Comparison of ENCODE assay signal across 1 cellular context in the genomic region with DNA sequence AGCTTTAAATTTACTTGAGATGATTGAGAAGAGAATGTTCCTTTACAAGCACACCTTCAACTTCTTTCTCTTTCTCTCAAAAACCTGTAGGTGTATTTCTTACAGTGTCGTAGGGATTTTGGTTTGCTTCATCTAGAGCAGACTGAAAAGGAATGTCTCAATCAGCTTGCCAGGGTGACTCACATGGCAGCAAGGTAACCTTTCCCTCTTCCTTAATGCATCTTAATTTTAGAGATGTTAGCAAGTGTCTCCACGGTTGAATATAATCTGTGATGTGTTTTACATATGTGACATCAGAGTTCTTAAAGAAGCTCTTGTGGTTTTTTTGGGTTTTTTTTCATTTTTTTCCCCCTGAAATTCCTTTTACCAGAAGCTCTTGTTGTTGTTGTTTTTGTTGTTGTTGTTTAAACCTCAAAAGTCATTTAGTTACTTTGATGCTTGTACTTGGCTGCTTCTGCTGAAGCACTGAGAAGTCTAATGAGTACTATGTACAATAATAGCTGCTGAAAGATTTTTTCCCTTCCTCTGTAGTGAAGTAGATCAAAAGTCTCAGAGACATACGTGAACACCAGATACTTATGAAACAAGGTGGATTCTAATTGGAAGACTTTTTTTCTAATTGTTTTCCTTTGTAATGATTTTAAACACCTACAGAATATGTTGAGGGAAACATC.
TF ChIP-seq lines count a peak whose summit lies in the region.

No MANE protein-coding gene starts in this region.

TF ChIP-seq in GM23338, 12 proteins besides CTCF, POLR2A, EP300 and RAD21 (continued from another document):
- TF ChIP-seq, protein P1, sequence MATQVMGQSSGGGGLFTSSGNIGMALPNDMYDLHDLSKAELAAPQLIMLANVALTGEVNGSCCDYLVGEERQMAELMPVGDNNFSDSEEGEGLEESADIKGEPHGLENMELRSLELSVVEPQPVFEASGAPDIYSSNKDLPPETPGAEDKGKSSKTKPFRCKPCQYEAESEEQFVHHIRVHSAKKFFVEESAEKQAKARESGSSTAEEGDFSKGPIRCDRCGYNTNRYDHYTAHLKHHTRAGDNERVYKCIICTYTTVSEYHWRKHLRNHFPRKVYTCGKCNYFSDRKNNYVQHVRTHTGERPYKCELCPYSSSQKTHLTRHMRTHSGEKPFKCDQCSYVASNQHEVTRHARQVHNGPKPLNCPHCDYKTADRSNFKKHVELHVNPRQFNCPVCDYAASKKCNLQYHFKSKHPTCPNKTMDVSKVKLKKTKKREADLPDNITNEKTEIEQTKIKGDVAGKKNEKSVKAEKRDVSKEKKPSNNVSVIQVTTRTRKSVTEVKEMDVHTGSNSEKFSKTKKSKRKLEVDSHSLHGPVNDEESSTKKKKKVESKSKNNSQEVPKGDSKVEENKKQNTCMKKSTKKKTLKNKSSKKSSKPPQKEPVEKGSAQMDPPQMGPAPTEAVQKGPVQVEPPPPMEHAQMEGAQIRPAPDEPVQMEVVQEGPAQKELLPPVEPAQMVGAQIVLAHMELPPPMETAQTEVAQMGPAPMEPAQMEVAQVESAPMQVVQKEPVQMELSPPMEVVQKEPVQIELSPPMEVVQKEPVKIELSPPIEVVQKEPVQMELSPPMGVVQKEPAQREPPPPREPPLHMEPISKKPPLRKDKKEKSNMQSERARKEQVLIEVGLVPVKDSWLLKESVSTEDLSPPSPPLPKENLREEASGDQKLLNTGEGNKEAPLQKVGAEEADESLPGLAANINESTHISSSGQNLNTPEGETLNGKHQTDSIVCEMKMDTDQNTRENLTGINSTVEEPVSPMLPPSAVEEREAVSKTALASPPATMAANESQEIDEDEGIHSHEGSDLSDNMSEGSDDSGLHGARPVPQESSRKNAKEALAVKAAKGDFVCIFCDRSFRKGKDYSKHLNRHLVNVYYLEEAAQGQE (IDR thresholded peaks at IDR 0.05; ENCODE audit: unreplicated experiment) = no peak
- TF ChIP-seq, protein P2, sequence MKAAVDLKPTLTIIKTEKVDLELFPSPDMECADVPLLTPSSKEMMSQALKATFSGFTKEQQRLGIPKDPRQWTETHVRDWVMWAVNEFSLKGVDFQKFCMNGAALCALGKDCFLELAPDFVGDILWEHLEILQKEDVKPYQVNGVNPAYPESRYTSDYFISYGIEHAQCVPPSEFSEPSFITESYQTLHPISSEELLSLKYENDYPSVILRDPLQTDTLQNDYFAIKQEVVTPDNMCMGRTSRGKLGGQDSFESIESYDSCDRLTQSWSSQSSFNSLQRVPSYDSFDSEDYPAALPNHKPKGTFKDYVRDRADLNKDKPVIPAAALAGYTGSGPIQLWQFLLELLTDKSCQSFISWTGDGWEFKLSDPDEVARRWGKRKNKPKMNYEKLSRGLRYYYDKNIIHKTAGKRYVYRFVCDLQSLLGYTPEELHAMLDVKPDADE (IDR thresholded peaks at IDR 0.05) = no peak
- TF ChIP-seq NANOG (IDR thresholded peaks at IDR 0.05; ENCODE audit: borderline replicate concordance) = no peak
TF ChIP-seq in GM23338: peak in this region for 0.
